10 cellular contexts compared by ENCODE assay signal in the genomic region with DNA sequence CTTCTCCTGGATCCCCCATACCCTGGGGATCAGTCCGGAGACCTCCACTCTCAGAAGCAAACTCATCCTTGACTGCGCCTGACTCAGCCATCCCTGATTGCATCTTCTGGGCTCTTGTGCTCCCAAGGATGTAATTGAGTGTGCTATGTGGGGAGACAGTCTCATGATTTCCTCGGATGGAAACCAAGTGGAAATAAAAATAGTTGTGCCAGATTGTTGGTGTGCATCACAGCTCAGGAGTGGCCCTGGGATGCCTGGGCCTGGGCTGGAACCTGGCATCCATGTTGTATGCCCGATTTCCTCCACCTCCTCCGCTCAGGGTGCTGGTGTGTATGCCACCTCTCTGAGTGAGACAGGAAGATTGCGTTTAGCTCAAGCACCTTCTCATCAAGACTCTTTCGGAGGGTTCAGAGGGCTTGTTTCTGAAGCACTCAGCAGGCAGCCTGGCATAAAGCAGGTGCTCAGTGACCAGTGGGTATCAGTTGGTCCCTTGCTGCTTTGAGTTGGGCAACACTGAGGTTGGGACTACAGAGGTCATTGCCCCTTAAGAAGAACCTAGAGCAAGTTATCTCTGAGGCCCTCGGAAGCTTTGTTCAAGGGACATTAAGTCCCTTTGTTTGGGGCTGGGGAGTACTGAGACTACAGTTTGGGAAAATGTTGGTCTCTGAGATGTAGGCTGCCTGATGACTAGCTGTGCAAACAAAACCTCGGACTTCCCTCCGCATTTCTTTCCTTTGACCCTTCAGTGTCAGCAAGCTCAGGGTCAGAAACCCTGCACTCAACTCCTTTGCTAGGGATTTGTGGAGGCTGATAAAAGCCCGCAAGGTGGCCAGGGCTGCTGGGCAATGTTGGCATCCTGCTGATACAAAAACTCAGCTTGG. TPM values are rescaled to one million over a fixed set of nuclear protein-coding genes. Genes with fewer than 3 reads are reported as not detected.
DNase-seq lines count a peak whose midpoint lies in the region; ATAC-seq and TF ChIP-seq lines count a peak whose summit lies in the region.
"Had no signal": no experiment of that assay in that cellular context is flagged by ENCODE, and none has a peak within 500 bp of the region (broad histone marks: within the 10 kb centered on the region; RNA-seq: fewer than 3 reads in every experiment).

No MANE protein-coding gene starts in this region.

- intact Hi-C loops in left ventricle myocardium superior (cut with micrococcal nuclease) = loop anchor here (10.0 kb wide), 1 partner anchor 159 kb away; no protein-coding TSS in a partner anchor

- H3K4me1 ChIP-seq in right atrium auricular region = peaks cover 0 to 55% of the 10 kb centered on the region in 2 donors

- H3K27ac ChIP-seq in right atrium auricular region = peak overlapping the region; percentile 83 to 89

- H3K4me3 ChIP-seq in right atrium auricular region = no peak overlapping the region

- no peaks in the 10 kb centered on the region for H3K27me3 ChIP-seq in right atrium auricular region
- H3K27me3 ChIP-seq: neutrophil had no signal

- no peaks in the 10 kb centered on the region for H3K36me3 ChIP-seq in right atrium auricular region
- H3K36me3 ChIP-seq: neutrophil had no signal

- H3K4me1 Mint-ChIP-seq in effector memory CD8-positive, alpha-beta T cell (ENCODE audit: low read depth in 2 of 2) = peaks cover 51 to 58% of the 10 kb centered on the region in 2 donors
- peaks cover 13% of the 10 kb centered on the region for H3K4me1 Mint-ChIP-seq in nephron progenitor cell

- no peaks in the 10 kb centered on the region for H3K9me3 ChIP-seq in right atrium auricular region
- H3K9me3 ChIP-seq: neutrophil had no signal

- peak overlapping the region; percentile 60 to 77 for H3K4me3 Mint-ChIP-seq in effector memory CD8-positive, alpha-beta T cell
- no peak overlapping the region for H3K4me3 Mint-ChIP-seq in nephron progenitor cell

- DNase-seq in right atrium auricular region (ENCODE audit: low spot score) (no peak), left ventricle myocardium superior (no peak), nephron progenitor cell (no peak), OCI-M2 (lab: John Stamatoyannopoulos, UW; ENCODE audit: unreplicated experiment) (no peak), NCI-H510A treated with DMSO at 0.1 percent for 48 hours (lab: John Stamatoyannopoulos, UW) (no peak)
- DNase-seq in effector memory CD8-positive, alpha-beta T cell = no peak

- H3K27me3 Mint-ChIP-seq in effector memory CD8-positive, alpha-beta T cell = no peaks in the 10 kb centered on the region
- H3K27me3 Mint-ChIP-seq in nephron progenitor cell (ENCODE audit: low read depth, poor library complexity) = peaks cover 5% of the 10 kb centered on the region

- peak overlapping the region; percentile 35 to 52 for H3K27ac Mint-ChIP-seq in effector memory CD8-positive, alpha-beta T cell
- H3K27ac Mint-ChIP-seq in nephron progenitor cell = peak overlapping the region; percentile 29

- H3K9me3 Mint-ChIP-seq in effector memory CD8-positive, alpha-beta T cell = no peaks in the 10 kb centered on the region
- peaks cover 3% of the 10 kb centered on the region for H3K9me3 Mint-ChIP-seq in nephron progenitor cell

- TF ChIP-seq CTCF in right atrium auricular region (IDR thresholded peaks at IDR 0.05) = no peak
- no peak for TF ChIP-seq CTCF in nephron progenitor cell (IDR thresholded peaks at IDR 0.05)

- ATAC-seq in left ventricle myocardium superior (no peak), HG03108 (IDR thresholded peaks at IDR 0.05; ENCODE audit: unreplicated experiment) (no peak), HG03159 (IDR thresholded peaks at IDR 0.05; ENCODE audit: unreplicated experiment) (no peak)
- no peak for ATAC-seq in effector memory CD8-positive, alpha-beta T cell (replicated peaks)

- peaks cover 5% of the 10 kb centered on the region for H3K36me3 Mint-ChIP-seq in effector memory CD8-positive, alpha-beta T cell (ENCODE audit: insufficient read depth)
- H3K36me3 Mint-ChIP-seq in nephron progenitor cell (ENCODE audit: low read depth) = no peaks in the 10 kb centered on the region
- H3K36me3 Mint-ChIP-seq: CD14-positive monocyte had no signal

RNA-seq across cellular contexts. Expression of a gene that starts 24.8 kb away (rescaled TPM):
- total RNA-seq in right atrium auricular region (10 to 100 TPM; 77.6 to 84.5 TPM), left ventricle myocardium superior (57.1 TPM)
